Comparison of ENCODE assay signal across 23 cellular contexts in the genomic region with DNA sequence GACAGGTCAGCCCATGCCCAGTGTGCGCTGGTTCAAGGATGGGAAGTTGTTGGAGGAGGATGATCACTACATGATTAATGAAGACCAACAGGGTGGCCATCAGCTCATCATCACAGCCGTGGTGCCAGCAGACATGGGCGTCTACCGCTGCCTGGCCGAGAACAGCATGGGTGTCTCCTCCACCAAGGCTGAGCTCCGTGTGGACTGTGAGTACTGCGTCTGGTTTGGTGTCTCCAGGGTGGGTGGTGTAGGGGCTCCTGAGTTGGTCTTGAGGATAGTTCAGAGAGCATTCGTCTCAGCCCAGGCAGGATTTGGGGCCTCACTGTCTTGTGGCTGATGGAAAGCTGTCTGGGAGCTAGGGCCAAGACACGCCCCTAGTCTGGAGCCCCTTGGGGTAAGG.
A peak's percentile ranks its signal among the peaks of the same experiment; 100 is the strongest.
DNase-seq lines count a peak whose midpoint lies in the region; ATAC-seq and TF ChIP-seq lines count a peak whose summit lies in the region.
"Had no signal": no experiment of that assay in that cellular context is flagged by ENCODE, and none has a peak within 500 bp of the region (broad histone marks: within the 10 kb centered on the region; RNA-seq: fewer than 3 reads in every experiment).

No MANE protein-coding gene starts in this region.

- H3K4me1 ChIP-seq in right cardiac atrium (ENCODE audit: control insufficient read depth, insufficient read depth, low read length) (no peaks in the 10 kb centered on the region), osteoblast (ENCODE audit: insufficient read depth, low read length) (no peaks in the 10 kb centered on the region)
- H3K4me1 ChIP-seq: Peyer's patch had no signal

- H3K27ac Mint-ChIP-seq in type B pancreatic cell, result no peak overlapping the region

- DNase-seq in Right ventricle myocardium inferior (ENCODE audit: missing footprints) (no peak), right cardiac atrium (no peak), coronary artery (ENCODE audit: low spot score) (peak; percentile 62), osteoblast (ENCODE audit: insufficient read length, low spot score, missing footprints) (peak; percentile 25), type B pancreatic cell (ENCODE audit: extremely low spot score, unreplicated experiment) (peak; percentile 59)
- DNase-seq: Calu3; CD8-positive, alpha-beta memory T cell; GOT3; HCEC 1CT; Karpas-422; MV-4-11; NCI-H1105 treated with DMSO at 0.1 percent for 48 hours; NCI-H1694; NCI-H2081; NCI-H2171; NCI-H345; NCI-H524; NCI-H774; Peyer's patch had no signal

- H3K4me1 Mint-ChIP-seq in type B pancreatic cell (ENCODE audit: unreplicated experiment), result no peaks in the 10 kb centered on the region
- H3K4me1 Mint-ChIP-seq: CD8-positive, alpha-beta memory T cell had no signal

- ATAC-seq in Right ventricle myocardium inferior (peak; percentile 6), right cardiac atrium (no peak), HG03442 (IDR thresholded peaks at IDR 0.05; ENCODE audit: unreplicated experiment) (no peak), HG03175 (IDR thresholded peaks at IDR 0.05; ENCODE audit: unreplicated experiment) (no peak), GM18517 (IDR thresholded peaks at IDR 0.05; ENCODE audit: unreplicated experiment) (no peak)

- H3K4me3 ChIP-seq in right cardiac atrium (ENCODE audit: low read length), result no peak overlapping the region
- H3K4me3 ChIP-seq in coronary artery, result no peak overlapping the region
- no peak overlapping the region for H3K4me3 ChIP-seq in osteoblast (ENCODE audit: insufficient read depth, low read length)
- H3K4me3 ChIP-seq: Peyer's patch had no signal

- H3K36me3 Mint-ChIP-seq in type B pancreatic cell, result peaks cover 27% of the 10 kb centered on the region

- H4K20me1 ChIP-seq in osteoblast (ENCODE audit: insufficient read depth, low read length), result no peaks in the 10 kb centered on the region

- WGBS in right cardiac atrium, result 94% methylated on average over 9 of the region's 9 CpGs

- intact Hi-C loops in Right ventricle myocardium inferior (cut with DNase I), result no loop called here
- intact Hi-C loops in right cardiac atrium (cut with DNase I), result no loop called here

- no peaks in the 10 kb centered on the region for H3K9me3 Mint-ChIP-seq in type B pancreatic cell
- H3K9me3 Mint-ChIP-seq: CD8-positive, alpha-beta memory T cell had no signal

- no peaks in the 10 kb centered on the region for H3K36me3 ChIP-seq in osteoblast (ENCODE audit: insufficient read depth, low read length)
- H3K36me3 ChIP-seq: Peyer's patch had no signal

- H3K79me2 ChIP-seq in osteoblast (ENCODE audit: insufficient read depth, low read length), result no peaks in the 10 kb centered on the region

- TF ChIP-seq CTCF in coronary artery (IDR thresholded peaks at IDR 0.05) (no peak), osteoblast (IDR thresholded peaks at IDR 0.05; ENCODE audit: extremely low read depth, low read depth, low read length) (no peak), type B pancreatic cell (conservative IDR thresholded peaks at IDR 0.05) (no peak)

- H3K27me3 ChIP-seq in right cardiac atrium (ENCODE audit: control insufficient read depth, insufficient read depth), result no peaks in the 10 kb centered on the region
- H3K27me3 ChIP-seq in osteoblast (ENCODE audit: insufficient read depth, low read length), result no peaks in the 10 kb centered on the region
- H3K27me3 ChIP-seq: Peyer's patch had no signal

- H3K27ac ChIP-seq in right cardiac atrium (ENCODE audit: low read length) (no peak overlapping the region), coronary artery (no peak overlapping the region), osteoblast (ENCODE audit: low read depth, low read length) (no peak overlapping the region)
- H3K27ac ChIP-seq: C4-2B, Peyer's patch had no signal

- H3K9me3 ChIP-seq in right cardiac atrium (ENCODE audit: control insufficient read depth, low read length), result no peaks in the 10 kb centered on the region
- no peaks in the 10 kb centered on the region for H3K9me3 ChIP-seq in osteoblast (ENCODE audit: low read depth, low read length)
- H3K9me3 ChIP-seq: Peyer's patch had no signal

- no peak overlapping the region for H2AFZ ChIP-seq in osteoblast (ENCODE audit: low read length)

- no peak overlapping the region for H3K4me3 Mint-ChIP-seq in type B pancreatic cell
- H3K4me3 Mint-ChIP-seq: CD8-positive, alpha-beta memory T cell had no signal

- no peaks in the 10 kb centered on the region for H3K27me3 Mint-ChIP-seq in type B pancreatic cell
- H3K27me3 Mint-ChIP-seq: CD8-positive, alpha-beta memory T cell had no signal

- H3K4me2 ChIP-seq in osteoblast (ENCODE audit: insufficient read depth, low read length), result no peak overlapping the region

Comparison
In these comparisons a context has a peak if more than half of its experiments do, and no peak if none do; other contexts are left out.
1. DNase-seq: peak in coronary artery (single experiment), osteoblast (single experiment) and type B pancreatic cell (single experiment); none in Right ventricle myocardium inferior (single experiment) and right cardiac atrium (0 of 3).